In genomic region chr14:52729585-52729924, GRCh38 we compare ENCODE assay signal across 8 cellular contexts. TPM values are rescaled to one million over a fixed set of nuclear protein-coding genes. Genes with fewer than 3 reads are reported as not detected.
DNase-seq lines count a peak whose midpoint lies in the region; ATAC-seq and TF ChIP-seq lines count a peak whose summit lies in the region.

No MANE protein-coding gene starts in this region.

- DNase-seq in activated CD4-positive, alpha-beta T cell treated with anti-CD3 and anti-CD28 coated beads, Interleukin-2, amount 10 ng/mL, durations not matched to agents 7 days and 5 days = no peak
- no peak for DNase-seq in activated CD4-positive, alpha-beta T cell treated with anti-CD3 and anti-CD28 coated beads, Interleukin-2, amount 50 U/mL, for 4 hours
- DNase-seq in adipocyte (ENCODE audit: low read depth) (no peak), kidney epithelial cell (ENCODE audit: low read depth) (no peak), ecto neural progenitor cell (ENCODE audit: low spot score) (no peak), NCI-H510A (lab: John Stamatoyannopoulos, UW) (no peak)

- peak overlapping the region; percentile 92 for H3K4me3 Mint-ChIP-seq in activated CD4-positive, alpha-beta T cell treated with anti-CD3 and anti-CD28 coated beads, Interleukin-2, amount 10 ng/mL, durations not matched to agents 7 days and 5 days

- H3K36me3 ChIP-seq in adipocyte (ENCODE audit: control insufficient read depth, insufficient read depth, low read length, severe bottlenecking) (peaks cover 53% of the 10 kb centered on the region), kidney epithelial cell (ENCODE audit: control insufficient read depth, insufficient read depth, low read length) (no peaks in the 10 kb centered on the region), thymus (ENCODE audit: control insufficient read depth, insufficient read depth) (peaks cover 6% of the 10 kb centered on the region)

- no peak for ATAC-seq in HG02938 (IDR thresholded peaks at IDR 0.05; ENCODE audit: unreplicated experiment)

- H3K27ac Mint-ChIP-seq in activated CD4-positive, alpha-beta T cell treated with anti-CD3 and anti-CD28 coated beads, Interleukin-2, amount 10 ng/mL, durations not matched to agents 7 days and 5 days = peak overlapping the region; percentile 91

- CTCF ChIA-PET in activated CD4-positive, alpha-beta T cell treated with anti-CD3 and anti-CD28 coated beads, Interleukin-2, amount 10 ng/mL, durations not matched to agents 7 days and 5 days (lab: Charles Lee) = interaction anchor here (0.6 to 1.2 kb wide), 4 partner anchors 10 to 430 kb away, joined by 3 read pairs; no protein-coding TSS in a partner anchor

- H3K36me3 Mint-ChIP-seq in activated CD4-positive, alpha-beta T cell treated with anti-CD3 and anti-CD28 coated beads, Interleukin-2, amount 10 ng/mL, durations not matched to agents 7 days and 5 days (ENCODE audit: low read depth) = peaks cover 53% of the 10 kb centered on the region

- WGBS in thymus = 2% methylated on average over 8 of the region's 8 CpGs

- H3K9me3 ChIP-seq in adipocyte (ENCODE audit: control insufficient read depth, low read length) (no peaks in the 10 kb centered on the region), thymus (ENCODE audit: control insufficient read depth) (no peaks in the 10 kb centered on the region)

- peak overlapping the region; percentile 14 for H3K9ac ChIP-seq in adipocyte (ENCODE audit: low read length)

- H3K27me3 Mint-ChIP-seq in activated CD4-positive, alpha-beta T cell treated with anti-CD3 and anti-CD28 coated beads, Interleukin-2, amount 10 ng/mL, durations not matched to agents 7 days and 5 days = no peaks in the 10 kb centered on the region

- peaks cover 25% of the 10 kb centered on the region for H3K4me1 Mint-ChIP-seq in activated CD4-positive, alpha-beta T cell treated with anti-CD3 and anti-CD28 coated beads, Interleukin-2, amount 10 ng/mL, durations not matched to agents 7 days and 5 days

- POLR2A ChIA-PET in activated CD4-positive, alpha-beta T cell treated with anti-CD3 and anti-CD28 coated beads, Interleukin-2, amount 10 ng/mL, durations not matched to agents 7 days and 5 days (lab: Charles Lee) = no interaction called here

- H3K27me3 ChIP-seq in adipocyte (replicated peaks; ENCODE audit: control insufficient read depth, insufficient read depth, low read length) (no peaks in the 10 kb centered on the region), kidney epithelial cell (ENCODE audit: control insufficient read depth, insufficient read depth, low read length) (no peaks in the 10 kb centered on the region), thymus (ENCODE audit: control insufficient read depth, insufficient read depth) (no peaks in the 10 kb centered on the region)

- no peak overlapping the region for H3K27ac ChIP-seq in thymus (ENCODE audit: low read depth)

- H3K9me3 Mint-ChIP-seq in activated CD4-positive, alpha-beta T cell treated with anti-CD3 and anti-CD28 coated beads, Interleukin-2, amount 10 ng/mL, durations not matched to agents 7 days and 5 days = no peaks in the 10 kb centered on the region

- TF ChIP-seq CTCF in kidney epithelial cell (IDR thresholded peaks at IDR 0.05; ENCODE audit: insufficient read depth, low read length, poor library complexity, severe bottlenecking) = no peak

- H3K4me3 ChIP-seq in adipocyte (ENCODE audit: low read length) (peak overlapping the region; percentile 79), kidney epithelial cell (ENCODE audit: low read depth, low read length) (peak overlapping the region; percentile 18), thymus (ENCODE audit: low read length) (peak overlapping the region; percentile 62)

- H3K4me1 ChIP-seq in adipocyte (ENCODE audit: control insufficient read depth, insufficient read depth, low read length) = peaks cover 11% of the 10 kb centered on the region
- peaks cover 8% of the 10 kb centered on the region for H3K4me1 ChIP-seq in thymus (ENCODE audit: control insufficient read depth, insufficient read depth, low read length)

RNA-seq across cellular contexts. Expression of gene STYX, which starts 0.4 kb away (rescaled TPM):
- 10 to 100 TPM; 20.7 to 24.4 TPM for total RNA-seq in activated CD4-positive, alpha-beta T cell treated with anti-CD3 and anti-CD28 coated beads, Interleukin-2, amount 10 ng/mL, durations not matched to agents 7 days and 5 days
- 11.8 and 12.6 TPM in 2 replicates for total RNA-seq in kidney epithelial cell
- polyA plus RNA-seq in thymus = 11.8 TPM

RNA-seq across cellular contexts. Expression of gene PSMC6, which starts 22.6 kb away (rescaled TPM):
- total RNA-seq in activated CD4-positive, alpha-beta T cell treated with anti-CD3 and anti-CD28 coated beads, Interleukin-2, amount 10 ng/mL, durations not matched to agents 7 days and 5 days = 10 to 100 TPM; 75.4 to 85.5 TPM
- total RNA-seq in kidney epithelial cell = 61.1 and 98.2 TPM in 2 replicates
- 150 TPM for polyA plus RNA-seq in thymus

RNA-seq across cellular contexts. Expression of gene ERO1A, which starts 34.2 kb away (rescaled TPM):
- total RNA-seq in activated CD4-positive, alpha-beta T cell treated with anti-CD3 and anti-CD28 coated beads, Interleukin-2, amount 10 ng/mL, durations not matched to agents 7 days and 5 days = 100 to 1,000 TPM; 134 to 155 TPM
- 82.7 and 94.5 TPM in 2 replicates for total RNA-seq in kidney epithelial cell
- polyA plus RNA-seq in thymus = 16.0 TPM

Comparison
In these comparisons a context has a peak if more than half of its experiments do, and no peak if none do; other contexts are left out.
1. H3K4me3 ChIP-seq: peak in every context shown above with its lines; median percentile 79 in adipocyte; 62 in thymus; 18 in kidney epithelial cell.